In the genomic region with DNA sequence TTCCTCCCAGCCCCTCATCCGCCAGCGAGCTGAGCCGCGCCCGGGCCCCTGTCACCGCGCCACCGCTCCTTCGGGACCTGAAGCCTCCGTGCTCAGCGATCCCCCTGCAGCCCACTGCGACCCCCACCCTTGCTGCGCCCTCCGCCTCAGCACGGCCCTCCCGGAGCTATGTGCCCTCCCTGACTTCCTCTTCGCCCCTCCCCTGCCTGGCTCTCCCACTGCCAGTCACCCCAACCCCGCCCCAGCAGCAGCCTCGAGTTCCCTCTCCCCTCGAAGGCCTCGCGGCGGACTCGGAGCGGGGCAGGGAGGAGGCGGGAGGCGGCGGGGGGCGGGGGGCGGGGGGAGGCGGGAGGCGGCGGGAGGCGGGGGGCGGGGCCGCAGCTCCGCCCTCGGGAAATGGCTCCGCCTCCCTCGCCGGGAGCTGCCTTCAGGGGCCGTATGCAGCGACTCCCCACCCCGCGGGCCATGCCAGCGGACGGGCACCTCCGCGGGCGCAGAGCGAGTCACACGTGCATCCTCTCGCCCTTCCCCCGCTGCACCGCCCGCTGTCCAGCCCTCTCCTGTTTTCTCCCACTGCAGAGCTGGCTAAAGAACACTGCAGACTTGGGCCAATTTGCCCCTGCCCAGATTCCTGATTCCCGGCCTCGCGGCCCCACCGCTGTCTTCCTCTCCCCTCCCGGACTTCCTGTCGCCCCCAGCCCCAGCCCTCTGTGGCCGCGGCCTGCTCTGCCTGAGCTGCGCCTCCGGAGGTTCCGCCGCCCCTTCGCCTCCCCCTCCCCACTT, we compare ENCODE assay signal across 8 cellular contexts. TPM values are rescaled to one million over a fixed set of nuclear protein-coding genes. Genes with fewer than 3 reads are reported as not detected.
DNase-seq lines count a peak whose midpoint lies in the region; ATAC-seq and TF ChIP-seq lines count a peak whose summit lies in the region.

No MANE protein-coding gene starts in this region.

- peak; percentile 96 for DNase-seq in EL
- peak; percentile 89 for DNase-seq in NCI-H1436 (lab: John Stamatoyannopoulos, UW)
- peak; percentile 73 to 83 (median 82) for DNase-seq in T-helper 17 cell
- peak; percentile 93 to 97 (median 96) for DNase-seq in right cardiac atrium
- DNase-seq in pulmonary artery endothelial cell (ENCODE audit: low read depth, low spot score): peak; percentile 85

- ATAC-seq in T-helper 17 cell (peak; percentile 91), right cardiac atrium (peak; percentile 90 to 91)

- intact Hi-C loops in right cardiac atrium (cut with DNase I): no loop called here

- H3K27ac Mint-ChIP-seq in T-helper 17 cell: peak overlapping the region; percentile 69

- peak overlapping the region; percentile 87 for H3K4me3 Mint-ChIP-seq in T-helper 17 cell

- H3K27me3 Mint-ChIP-seq in T-helper 17 cell: no peaks in the 10 kb centered on the region

- CTCF ChIA-PET in HEK293 (lab: Yijun Ruan, JAX): interaction anchor here (0.6 to 1.9 kb wide), 2 partner anchors 8 to 397 kb away, joined by 3 to 9 read pairs; no protein-coding TSS in a partner anchor

- no peaks in the 10 kb centered on the region for H3K4me1 ChIP-seq in HEK293 (ENCODE audit: control insufficient read depth, insufficient read depth, low read length)
- peaks cover 3% of the 10 kb centered on the region for H3K4me1 ChIP-seq in right cardiac atrium (ENCODE audit: control insufficient read depth, insufficient read depth, low read length)
- H3K4me1 ChIP-seq in urinary bladder (ENCODE audit: insufficient read depth): no peaks in the 10 kb centered on the region

- peak overlapping the region; percentile 37; the same call in 1 of the 2 replicates for H3K27ac ChIP-seq in HEK293 (ENCODE audit: extremely low read depth, low read depth, low read length)
- peak overlapping the region; percentile 98 for H3K27ac ChIP-seq in angular gyrus (ENCODE audit: low read depth, low read length)
- peak overlapping the region; percentile 87 for H3K27ac ChIP-seq in right cardiac atrium (ENCODE audit: low read length)
- H3K27ac ChIP-seq in urinary bladder (ENCODE audit: low read depth): peak overlapping the region; percentile 64

- no peaks in the 10 kb centered on the region for H3K36me3 Mint-ChIP-seq in T-helper 17 cell (ENCODE audit: low read depth)

- WGBS in right cardiac atrium: 5% methylated on average over 63 of the region's 69 CpGs
- WGBS in urinary bladder: 1% methylated on average over 69 of the region's 69 CpGs

- H3K9me3 ChIP-seq in HEK293 (ENCODE audit: control insufficient read depth, insufficient read depth, low read depth, low read length): no peaks in the 10 kb centered on the region
- no peaks in the 10 kb centered on the region for H3K9me3 ChIP-seq in T-helper 17 cell (ENCODE audit: control insufficient read depth, low read length, poor library complexity, severe bottlenecking)
- no peaks in the 10 kb centered on the region for H3K9me3 ChIP-seq in right cardiac atrium (ENCODE audit: control insufficient read depth, low read length)

- H3K36me3 ChIP-seq in HEK293 (ENCODE audit: control insufficient read depth in 2 of 2, insufficient read depth in 1 of 2, low read length in 2 of 2) (no peaks in the 10 kb centered on the region), urinary bladder (ENCODE audit: insufficient read depth) (no peaks in the 10 kb centered on the region)

- no peak for TF ChIP-seq CTCF in HEK293 (tag by site-specific recombination; IDR thresholded peaks at IDR 0.05)

- H3K27me3 ChIP-seq in right cardiac atrium (ENCODE audit: control insufficient read depth, insufficient read depth): no peaks in the 10 kb centered on the region

- POLR2A ChIA-PET in HEK293 (lab: Yijun Ruan, JAX): interaction anchor here (0.5 to 1.9 kb wide), 8 partner anchors 10 to 279 kb away, joined by 3 to 20 read pairs (median 4); a partner anchor contains a TSS

- peak overlapping the region; percentile 45 for H3K4me3 ChIP-seq in HEK293 (ENCODE audit: low read depth, low read length)
- H3K4me3 ChIP-seq in right cardiac atrium (ENCODE audit: low read length): peak overlapping the region; percentile 45
- H3K4me3 ChIP-seq in urinary bladder (ENCODE audit: low read depth, low read length): peak overlapping the region; percentile 44

- H3K4me1 Mint-ChIP-seq in T-helper 17 cell: peaks cover 15% of the 10 kb centered on the region

TF ChIP-seq in HEK293, 187 proteins besides CTCF, POLR2A, EP300 and RAD21 (continues in another document):
- TF ChIP-seq ZFP37 (tag by site-specific recombination; IDR thresholded peaks at IDR 0.05) (no peak), ZFP3 (tag by site-specific recombination; IDR thresholded peaks at IDR 0.05; ENCODE audit: low read depth) (no peak), ZNF792 (tag by site-specific recombination; IDR thresholded peaks at IDR 0.05) (no peak), ZNF776 (tag by site-specific recombination; IDR thresholded peaks at IDR 0.05; ENCODE audit: borderline replicate concordance) (no peak), ZNF701 (tag by site-specific recombination; IDR thresholded peaks at IDR 0.05) (no peak), ZNF48 (tag by site-specific recombination; IDR thresholded peaks at IDR 0.05) (no peak), ZNF544 (tag by site-specific recombination; IDR thresholded peaks at IDR 0.05) (no peak), ZNF274 (IDR thresholded peaks at IDR 0.05; ENCODE audit: low read length) (no peak), ZNF274 (tag by site-specific recombination; IDR thresholded peaks at IDR 0.05; ENCODE audit: borderline replicate concordance) (no peak), SP3 (tag by site-specific recombination; IDR thresholded peaks at IDR 0.05) (peak; percentile 88), ZNF529 (tag by site-specific recombination; IDR thresholded peaks at IDR 0.05; ENCODE audit: insufficient replicate concordance) (no peak), ZNF133 (tag by site-specific recombination; IDR thresholded peaks at IDR 0.05) (no peak), ZNF202 (tag by site-specific recombination; IDR thresholded peaks at IDR 0.05; ENCODE audit: borderline replicate concordance) (no peak)
- TF ChIP-seq, protein P1, sequence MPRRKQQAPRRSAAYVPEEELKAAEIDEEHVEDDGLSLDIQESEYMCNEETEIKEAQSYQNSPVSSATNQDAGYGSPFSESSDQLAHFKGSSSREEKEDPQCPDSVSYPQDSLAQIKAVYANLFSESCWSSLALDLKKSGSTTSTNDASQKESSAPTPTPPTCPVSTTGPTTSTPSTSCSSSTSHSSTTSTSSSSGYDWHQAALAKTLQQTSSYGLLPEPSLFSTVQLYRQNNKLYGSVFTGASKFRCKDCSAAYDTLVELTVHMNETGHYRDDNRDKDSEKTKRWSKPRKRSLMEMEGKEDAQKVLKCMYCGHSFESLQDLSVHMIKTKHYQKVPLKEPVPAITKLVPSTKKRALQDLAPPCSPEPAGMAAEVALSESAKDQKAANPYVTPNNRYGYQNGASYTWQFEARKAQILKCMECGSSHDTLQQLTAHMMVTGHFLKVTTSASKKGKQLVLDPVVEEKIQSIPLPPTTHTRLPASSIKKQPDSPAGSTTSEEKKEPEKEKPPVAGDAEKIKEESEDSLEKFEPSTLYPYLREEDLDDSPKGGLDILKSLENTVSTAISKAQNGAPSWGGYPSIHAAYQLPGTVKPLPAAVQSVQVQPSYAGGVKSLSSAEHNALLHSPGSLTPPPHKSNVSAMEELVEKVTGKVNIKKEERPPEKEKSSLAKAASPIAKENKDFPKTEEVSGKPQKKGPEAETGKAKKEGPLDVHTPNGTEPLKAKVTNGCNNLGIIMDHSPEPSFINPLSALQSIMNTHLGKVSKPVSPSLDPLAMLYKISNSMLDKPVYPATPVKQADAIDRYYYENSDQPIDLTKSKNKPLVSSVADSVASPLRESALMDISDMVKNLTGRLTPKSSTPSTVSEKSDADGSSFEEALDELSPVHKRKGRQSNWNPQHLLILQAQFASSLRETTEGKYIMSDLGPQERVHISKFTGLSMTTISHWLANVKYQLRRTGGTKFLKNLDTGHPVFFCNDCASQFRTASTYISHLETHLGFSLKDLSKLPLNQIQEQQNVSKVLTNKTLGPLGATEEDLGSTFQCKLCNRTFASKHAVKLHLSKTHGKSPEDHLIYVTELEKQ (tag by site-specific recombination; IDR thresholded peaks at IDR 0.05; ENCODE audit: borderline replicate concordance): peak; percentile 50; the same call in 1 of the 2 replicates
- TF ChIP-seq, protein P2, sequence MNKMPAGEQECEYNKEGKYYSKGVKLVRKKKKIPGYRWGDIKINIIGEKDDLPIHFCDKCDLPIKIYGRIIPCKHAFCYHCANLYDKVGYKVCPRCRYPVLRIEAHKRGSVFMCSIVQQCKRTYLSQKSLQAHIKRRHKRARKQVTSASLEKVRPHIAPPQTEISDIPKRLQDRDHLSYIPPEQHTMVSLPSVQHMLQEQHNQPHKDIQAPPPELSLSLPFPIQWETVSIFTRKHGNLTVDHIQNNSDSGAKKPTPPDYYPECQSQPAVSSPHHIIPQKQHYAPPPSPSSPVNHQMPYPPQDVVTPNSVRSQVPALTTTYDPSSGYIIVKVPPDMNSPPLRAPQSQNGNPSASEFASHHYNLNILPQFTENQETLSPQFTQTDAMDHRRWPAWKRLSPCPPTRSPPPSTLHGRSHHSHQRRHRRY (tag by site-specific recombination; IDR thresholded peaks at IDR 0.05): 0 out of 2 replicates have a peak, but pooled peaks have one; percentile 60
- TF ChIP-seq, protein P3, sequence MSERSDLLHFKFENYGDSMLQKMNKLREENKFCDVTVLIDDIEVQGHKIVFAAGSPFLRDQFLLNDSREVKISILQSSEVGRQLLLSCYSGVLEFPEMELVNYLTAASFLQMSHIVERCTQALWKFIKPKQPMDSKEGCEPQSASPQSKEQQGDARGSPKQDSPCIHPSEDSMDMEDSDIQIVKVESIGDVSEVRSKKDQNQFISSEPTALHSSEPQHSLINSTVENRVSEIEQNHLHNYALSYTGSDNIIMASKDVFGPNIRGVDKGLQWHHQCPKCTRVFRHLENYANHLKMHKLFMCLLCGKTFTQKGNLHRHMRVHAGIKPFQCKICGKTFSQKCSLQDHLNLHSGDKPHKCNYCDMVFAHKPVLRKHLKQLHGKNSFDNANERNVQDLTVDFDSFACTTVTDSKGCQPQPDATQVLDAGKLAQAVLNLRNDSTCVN (tag by site-specific recombination; optimal IDR thresholded peaks at IDR 0.05): peak; percentile 77

RNA-seq across cellular contexts. Expression of a gene that starts 29.1 kb away (rescaled TPM):
- 10 to 100 TPM; 17.1 to 23.5 TPM for total RNA-seq in T-helper 17 cell
- total RNA-seq in right cardiac atrium: 10 to 100 TPM; 36.4 to 52.0 (median 42.8) TPM
- polyA plus RNA-seq in right cardiac atrium: 28.1 TPM
- 49.9 and 55.3 TPM in 2 replicates for total RNA-seq in pulmonary artery endothelial cell
- total RNA-seq in urinary bladder: 50.5 TPM
- polyA plus RNA-seq in urinary bladder: 38.1 TPM

RNA-seq across cellular contexts. Expression of a gene that starts 32.7 kb away (rescaled TPM):
- total RNA-seq in T-helper 17 cell (not detected), right cardiac atrium (1 to 10 TPM; 1.7 to 3.6 (median 2.6) TPM), pulmonary artery endothelial cell (0.14 TPM in 1 of 2 replicates, not detected in the other), urinary bladder (9.8 TPM)
- polyA plus RNA-seq in right cardiac atrium (1.7 TPM), urinary bladder (25.4 TPM)

Comparison
In these comparisons a context has a peak if more than half of its experiments do, and no peak if none do; other contexts are left out.
1. Peak in every context shown above with its lines: DNase-seq, ATAC-seq, H3K4me3 ChIP-seq and H3K27ac ChIP-seq.
2. H3K27ac ChIP-seq: peak in every context shown above with its lines; median percentile 98 in angular gyrus; 87 in right cardiac atrium; 64 in urinary bladder; 37 in HEK293.